Comparison of ENCODE assay signal across 10 cellular contexts in genomic region chr6:108838101-108838717, GRCh38. TPM values are rescaled to one million over a fixed set of nuclear protein-coding genes. Genes with fewer than 3 reads are reported as not detected.
A peak's percentile ranks its signal among the peaks of the same experiment; 100 is the strongest.
DNase-seq lines count a peak whose midpoint lies in the region; ATAC-seq and TF ChIP-seq lines count a peak whose summit lies in the region.
"Had no signal": no experiment of that assay in that cellular context is flagged by ENCODE, and none has a peak within 500 bp of the region (broad histone marks: within the 10 kb centered on the region; RNA-seq: fewer than 3 reads in every experiment).

No MANE protein-coding gene starts in this region.

- POLR2A ChIA-PET in OCI-LY7 (lab: Charles Lee), result interaction anchor here (0.6 to 1.3 kb wide), 4 partner anchors 10 to 749 kb away, joined by 3 to 4 read pairs (median 4); partner anchors contain the start of gene ARMC2

- no peaks in the 10 kb centered on the region for H3K36me3 Mint-ChIP-seq in progenitor cell of endocrine pancreas (ENCODE audit: insufficient read depth)

- ATAC-seq in GM19397 (IDR thresholded peaks at IDR 0.05; ENCODE audit: unreplicated experiment), result no peak
- no peak for ATAC-seq in gastrocnemius medialis
- no peak for ATAC-seq in GM21423 (IDR thresholded peaks at IDR 0.05; ENCODE audit: unreplicated experiment)

- no peak overlapping the region for H3K4me3 ChIP-seq in OCI-LY7 (ENCODE audit: low read depth, low read length, poor library complexity, severe bottlenecking)
- H3K4me3 ChIP-seq in fibroblast of mammary gland (ENCODE audit: control insufficient read depth, low read depth, low read length), result no peak overlapping the region
- no peak overlapping the region for H3K4me3 ChIP-seq in gastrocnemius medialis
- H3K4me3 ChIP-seq: pancreas, SJCRH30 had no signal

- BruUV-seq in OCI-LY7 (replicated peaks; lab: Mats Ljungman, UMichigan), result no TSS peak

- H3K9me3 Mint-ChIP-seq in progenitor cell of endocrine pancreas (ENCODE audit: low read depth), result no peaks in the 10 kb centered on the region

- no peaks in the 10 kb centered on the region for H4K20me1 ChIP-seq in OCI-LY7 (ENCODE audit: insufficient read depth, low read length)

- TF ChIP-seq CTCF in OCI-LY7 (conservative IDR thresholded peaks at IDR 0.05; ENCODE audit: low read length), result peak; percentile 56
- no peak for TF ChIP-seq CTCF in fibroblast of mammary gland (conservative IDR thresholded peaks at IDR 0.05; ENCODE audit: control insufficient read depth, insufficient read depth, low read depth, low read length)
- peak; percentile 59 for TF ChIP-seq CTCF in progenitor cell of endocrine pancreas (IDR thresholded peaks at IDR 0.05; ENCODE audit: unreplicated experiment)
- TF ChIP-seq CTCF in gastrocnemius medialis (IDR thresholded peaks at IDR 0.05 in 4 of 5, conservative IDR thresholded peaks at IDR 0.05 in 1 of 5), result no peak

- DNase-seq in NCI-H187 (lab: John Stamatoyannopoulos, UW), result peak; percentile 6 to 36
- no peak for DNase-seq in NCI-H187 treated with DMSO at 0.1 percent for 48 hours (lab: John Stamatoyannopoulos, UW)
- DNase-seq in OCI-LY7 (ENCODE audit: low spot score), result no peak
- DNase-seq in fibroblast of mammary gland (ENCODE audit: low read depth), result peak; percentile 20
- peak; percentile 34 for DNase-seq in progenitor cell of endocrine pancreas (ENCODE audit: low spot score, unreplicated experiment)
- DNase-seq in gastrocnemius medialis, result no peak

- H3K27ac ChIP-seq in OCI-LY7 (ENCODE audit: low read depth, low read length, poor library complexity, severe bottlenecking), result no peak overlapping the region
- H3K27ac ChIP-seq in gastrocnemius medialis, result no peak overlapping the region
- H3K27ac ChIP-seq: pancreas, SJCRH30 had no signal

- in situ Hi-C loops in gastrocnemius medialis (cut with MboI; ENCODE audit: low sequenced_read_pairs in 4 of 4), result loop anchor here in 3 of 4 donors (5.0 kb wide), 1 partner anchor 296 kb away; no protein-coding TSS in a partner anchor

- no peaks in the 10 kb centered on the region for H3K36me3 ChIP-seq in OCI-LY7 (ENCODE audit: insufficient read depth, low read length)
- H3K36me3 ChIP-seq in gastrocnemius medialis, result no peaks in the 10 kb centered on the region
- H3K36me3 ChIP-seq: pancreas, SJCRH30 had no signal

- intact Hi-C loops in OCI-LY7 (cut with micrococcal nuclease; ENCODE audit: unreplicated experiment) (loop anchor here (10.0 kb wide), 1 partner anchor 367 kb away; no protein-coding TSS in a partner anchor), gastrocnemius medialis (cut with DNase I; ENCODE audit: low total_unique reads) (loop anchor here (5.0 kb wide), 1 partner anchor 56 kb away; no protein-coding TSS in a partner anchor)

- peaks cover 57% of the 10 kb centered on the region for H3K27me3 Mint-ChIP-seq in progenitor cell of endocrine pancreas

- peaks cover 17% of the 10 kb centered on the region for H3K4me1 ChIP-seq in OCI-LY7 (ENCODE audit: insufficient read depth, low read length, poor library complexity, severe bottlenecking)
- peaks cover 6% of the 10 kb centered on the region in 2 donors for H3K4me1 ChIP-seq in gastrocnemius medialis
- H3K4me1 ChIP-seq: pancreas had no signal

- H3K4me2 ChIP-seq in OCI-LY7 (ENCODE audit: low read length), result peak overlapping the region; percentile 43; the same call in 1 of the 2 replicates

- CTCF ChIA-PET in OCI-LY7 (lab: Charles Lee; ENCODE audit: unreplicated experiment), result no interaction called here

- TF ChIP-seq POLR2A in gastrocnemius medialis (IDR thresholded peaks at IDR 0.05), result no peak

- H3K79me2 ChIP-seq in OCI-LY7 (ENCODE audit: insufficient read depth, low read depth, low read length), result no peaks in the 10 kb centered on the region

- H3K27me3 ChIP-seq in gastrocnemius medialis, result no peaks in the 10 kb centered on the region
- H3K27me3 ChIP-seq: pancreas, SJCRH30 had no signal

- no peaks in the 10 kb centered on the region for H3K9me3 ChIP-seq in OCI-LY7 (ENCODE audit: low read length)
- no peaks in the 10 kb centered on the region for H3K9me3 ChIP-seq in gastrocnemius medialis
- H3K9me3 ChIP-seq: pancreas, SJCRH30 had no signal

- H3K4me3 Mint-ChIP-seq in progenitor cell of endocrine pancreas (ENCODE audit: low read depth), result peak overlapping the region; percentile 52

- H3K27ac Mint-ChIP-seq in progenitor cell of endocrine pancreas, result no peak overlapping the region

- peaks cover 9% of the 10 kb centered on the region for H3K4me1 Mint-ChIP-seq in progenitor cell of endocrine pancreas (ENCODE audit: low read depth)

- H3K9me2 ChIP-seq in OCI-LY7 (ENCODE audit: insufficient read depth, low read length), result no peaks in the 10 kb centered on the region

- H2AFZ ChIP-seq in OCI-LY7 (ENCODE audit: low read length), result no peak overlapping the region

RNA-seq across cellular contexts. Expression of gene ARMC2, which starts 10.0 kb away (rescaled TPM):
- 0.21 and 2.6 TPM in 2 replicates for total RNA-seq in OCI-LY7 (2014; rRNA removed; shearing (Covaris generic))
- total RNA-seq in OCI-LY7 (2022) (8.4 and 8.9 TPM in 2 replicates), progenitor cell of endocrine pancreas (16.1 and 16.5 TPM in 2 replicates), gastrocnemius medialis (1 to 10 TPM in 1 of 4 donors, under 1 TPM in 3; 0.20 to 1.8 (median 0.56) TPM)

Comparison
In these comparisons a context has a peak if more than half of its experiments do, and no peak if none do; other contexts are left out.
1. DNase-seq: peak in NCI-H187 (2 of 2), fibroblast of mammary gland (single experiment) and progenitor cell of endocrine pancreas (single experiment); none in NCI-H187 treated with DMSO at 0.1 percent for 48 hours (single experiment), OCI-LY7 (single experiment) and gastrocnemius medialis (0 of 2).
2. CTCF ChIP-seq: peak in OCI-LY7 (single experiment) and progenitor cell of endocrine pancreas (single experiment); none in fibroblast of mammary gland (single experiment) and gastrocnemius medialis (0 of 5).